Comparison of ENCODE assay signal across 8 cellular contexts in the genomic region with DNA sequence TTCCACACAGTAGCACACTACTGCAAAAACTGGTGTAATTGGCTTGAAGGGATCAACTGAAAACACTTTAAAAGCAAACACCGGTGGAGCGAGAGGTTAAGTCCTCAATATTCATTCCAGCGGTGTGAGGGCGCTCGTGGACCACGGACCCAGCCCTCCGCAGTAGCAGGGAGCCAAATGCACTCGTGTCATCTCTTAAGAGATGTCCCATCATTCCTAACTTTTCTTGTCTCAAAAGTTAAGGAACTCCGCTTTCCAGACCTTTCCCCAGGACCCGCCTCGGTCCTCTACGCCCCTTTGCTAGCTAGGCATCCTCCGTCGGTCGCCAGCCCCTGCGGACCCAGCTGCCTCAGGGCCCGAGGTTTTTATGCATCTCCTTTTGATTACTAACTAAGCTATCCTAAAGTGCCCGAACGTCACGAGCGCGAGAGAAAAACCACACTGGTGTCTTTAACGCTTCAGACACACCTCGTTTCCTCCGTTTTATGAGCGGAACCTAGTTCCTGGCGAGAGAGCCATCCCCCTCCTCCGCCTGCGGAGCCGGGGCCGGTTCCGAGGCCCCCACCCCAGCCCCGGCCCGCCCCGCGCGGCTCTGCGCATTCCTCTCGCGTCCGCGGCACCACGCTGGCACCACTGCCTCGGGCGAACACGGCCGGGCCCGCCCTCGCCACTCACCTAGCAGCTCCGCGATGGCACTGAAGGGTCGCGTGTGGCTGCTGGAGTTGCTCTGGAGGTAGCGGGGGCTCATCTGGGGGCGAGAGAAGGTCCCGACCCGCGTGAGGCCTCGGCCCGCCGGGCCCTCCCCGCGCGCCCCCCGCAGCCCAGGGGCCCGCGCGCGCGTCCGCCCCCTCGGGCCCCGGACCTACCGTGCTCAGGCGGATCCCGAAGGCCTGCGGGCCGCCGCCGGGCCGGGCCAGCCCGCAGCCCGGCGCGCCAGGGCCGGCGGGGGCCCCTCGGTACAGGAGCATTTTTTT. TPM values are rescaled to one million over a fixed set of nuclear protein-coding genes. Genes with fewer than 3 reads are reported as not detected.
A peak's percentile ranks its signal among the peaks of the same experiment; 100 is the strongest.
DNase-seq lines count a peak whose midpoint lies in the region; ATAC-seq, FAIRE-seq and TF ChIP-seq lines count a peak whose summit lies in the region.

No MANE protein-coding gene starts in this region.

- no peaks in the 10 kb centered on the region for H3K27me3 ChIP-seq in mucosa of rectum (ENCODE audit: control insufficient read depth in 2 of 2, insufficient read depth in 2 of 2, low read length in 2 of 2)

- whole genome bisulfite sequencing in A549 (ENCODE audit: missing lambda C conversion rate), result under 1% methylated on average over 25 of the region's 88 CpGs

- TF ChIP-seq POLR2A in A549 (IDR thresholded peaks at IDR 0.05; ENCODE audit: low read length), result no peak

- H3K27me3 Mint-ChIP-seq in stimulated activated naive CD8-positive, alpha-beta T cell treated with anti-CD3 and anti-CD28 coated beads, Interleukin-15, Interleukin-2, amounts not matched to agents 100 ng/mL and 50 ng/mL, for 24 hours, result no peaks in the 10 kb centered on the region

- no peaks in the 10 kb centered on the region for H3K36me3 Mint-ChIP-seq in stimulated activated naive CD8-positive, alpha-beta T cell treated with anti-CD3 and anti-CD28 coated beads, Interleukin-15, Interleukin-2, amounts not matched to agents 100 ng/mL and 50 ng/mL, for 24 hours (ENCODE audit: low read depth)

- peak overlapping the region; percentile 80 for H3K4me3 Mint-ChIP-seq in stimulated activated naive CD8-positive, alpha-beta T cell treated with anti-CD3 and anti-CD28 coated beads, Interleukin-15, Interleukin-2, amounts not matched to agents 100 ng/mL and 50 ng/mL, for 24 hours

- DNase-seq in A549 (ENCODE audit: low read depth in 1 of 2, low spot score in 1 of 2) (peak; percentile 25 to 76), NCI-H524 (lab: John Stamatoyannopoulos, UW) (peak; percentile 49 to 64), activated T-cell treated with anti-CD3 and anti-CD28 coated beads for 4 hours (peak; percentile 18), epithelial cell of prostate (ENCODE audit: low read depth, low spot score) (no peak)

- peak; percentile 60 for TF ChIP-seq CTCF in A549 (IDR thresholded peaks at IDR 0.05)

- H3K27ac ChIP-seq in A549, result peak overlapping the region; percentile 86 to 99
- H3K27ac ChIP-seq in epithelial cell of prostate, result peak overlapping the region; percentile 58
- peak overlapping the region in 1 of 2 donors; percentile 44 for H3K27ac ChIP-seq in mucosa of rectum (ENCODE audit: low read depth in 2 of 2, low read length in 2 of 2)

- H3K9me3 ChIP-seq in A549 (no peaks in the 10 kb centered on the region), mucosa of rectum (ENCODE audit: control insufficient read depth in 2 of 2, low read length in 2 of 2) (no peaks in the 10 kb centered on the region)

- TF ChIP-seq EP300 in A549 (IDR thresholded peaks at IDR 0.05), result no peak

- H3K4me3 ChIP-seq in A549 (peak overlapping the region; percentile 99), mucosa of rectum (ENCODE audit: low read length in 2 of 2) (peak overlapping the region; percentile 62 to 71)

- CTCF ChIA-PET in A549 (lab: Yijun Ruan, JAX), result interaction anchor here (0.7 to 2.7 kb wide), 20 partner anchors 9 to 779 kb away, joined by 3 to 8 read pairs (median 4); partner anchors contain the start of genes CLDN2, NCBP2L and PRPS1

- peak overlapping the region; percentile 83 for H3K4me2 ChIP-seq in A549

- H3K36me3 ChIP-seq in mucosa of rectum (ENCODE audit: control insufficient read depth in 2 of 2, insufficient read depth in 2 of 2, low read length in 2 of 2), result no peaks in the 10 kb centered on the region

- H3K9ac ChIP-seq in mucosa of rectum (ENCODE audit: low read depth in 1 of 2, low read length in 2 of 2), result peak overlapping the region in 1 of 2 donors; percentile 56

- POLR2A ChIA-PET in A549 (lab: Yijun Ruan, JAX), result interaction anchor here (1.2 kb wide), 1 partner anchor 105 kb away, joined by 3 read pairs; no protein-coding TSS in a partner anchor

- no peak overlapping the region for H3K27ac Mint-ChIP-seq in stimulated activated naive CD8-positive, alpha-beta T cell treated with anti-CD3 and anti-CD28 coated beads, Interleukin-15, Interleukin-2, amounts not matched to agents 100 ng/mL and 50 ng/mL, for 24 hours

- H3K4me1 Mint-ChIP-seq in stimulated activated naive CD8-positive, alpha-beta T cell treated with anti-CD3 and anti-CD28 coated beads, Interleukin-15, Interleukin-2, amounts not matched to agents 100 ng/mL and 50 ng/mL, for 24 hours (ENCODE audit: low read depth), result peaks cover 7% of the 10 kb centered on the region

- peak; percentile 59 for FAIRE-seq in A549 (lab: Jason Lieb, UNC)

- TF ChIP-seq RAD21 in A549 (conservative IDR thresholded peaks at IDR 0.05 in 1 of 2, IDR thresholded peaks at IDR 0.05 in 1 of 2), result peak; percentile 77 to 78

- no peaks in the 10 kb centered on the region for H3K9me3 Mint-ChIP-seq in stimulated activated naive CD8-positive, alpha-beta T cell treated with anti-CD3 and anti-CD28 coated beads, Interleukin-15, Interleukin-2, amounts not matched to agents 100 ng/mL and 50 ng/mL, for 24 hours

- peak; percentile 83 to 86 for ATAC-seq in A549
- ATAC-seq in GM18508 (IDR thresholded peaks at IDR 0.05; ENCODE audit: insufficient read depth, unreplicated experiment), result peak; percentile 46
- peak; percentile 41 for ATAC-seq in HG03103 (IDR thresholded peaks at IDR 0.05; ENCODE audit: low read depth, unreplicated experiment)

- H3K4me1 ChIP-seq in A549 (peaks cover 47% of the 10 kb centered on the region), mucosa of rectum (ENCODE audit: control insufficient read depth in 2 of 2, insufficient read depth in 2 of 2, low read length in 2 of 2) (peaks cover 0 to 3% of the 10 kb centered on the region in 2 donors)

TF ChIP-seq in A549, 52 proteins besides CTCF, POLR2A, EP300 and RAD21:
- TF ChIP-seq, protein P1, sequence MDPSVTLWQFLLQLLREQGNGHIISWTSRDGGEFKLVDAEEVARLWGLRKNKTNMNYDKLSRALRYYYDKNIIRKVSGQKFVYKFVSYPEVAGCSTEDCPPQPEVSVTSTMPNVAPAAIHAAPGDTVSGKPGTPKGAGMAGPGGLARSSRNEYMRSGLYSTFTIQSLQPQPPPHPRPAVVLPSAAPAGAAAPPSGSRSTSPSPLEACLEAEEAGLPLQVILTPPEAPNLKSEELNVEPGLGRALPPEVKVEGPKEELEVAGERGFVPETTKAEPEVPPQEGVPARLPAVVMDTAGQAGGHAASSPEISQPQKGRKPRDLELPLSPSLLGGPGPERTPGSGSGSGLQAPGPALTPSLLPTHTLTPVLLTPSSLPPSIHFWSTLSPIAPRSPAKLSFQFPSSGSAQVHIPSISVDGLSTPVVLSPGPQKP (IDR thresholded peaks at IDR 0.05; ENCODE audit: low read depth, low read length), result no peak
- TF ChIP-seq SMC3 (IDR thresholded peaks at IDR 0.05) (peak; percentile 66), KDM5A (IDR thresholded peaks at IDR 0.05) (peak; percentile 40; the same call in 1 of the 2 replicates)

RNA-seq across cellular contexts. Expression of gene MORC4, which starts 0.7 kb away (rescaled TPM):
- polyA plus RNA-seq in A549 (2011; rRNA removed), result 91.1 and 98.2 TPM in 2 replicates
- polyA plus RNA-seq in A549 (2012; cell fraction: cytosol; rRNA removed), result 17.0 and 17.4 TPM in 2 replicates
- 13.0 and 17.9 TPM in 2 replicates for polyA plus RNA-seq in A549 (2012; cell fraction: nucleus; rRNA removed)
- 71.1 to 75.7 TPM (median 72.8 TPM) in 3 replicates for polyA plus RNA-seq in A549 (2017; fragmentation: RNase III; extraction: RNeasy Plus Mini Kit Qiagen cat#74134 plus additional on column Dnase treatment)
- polyA minus RNA-seq in A549 (2011; rRNA and poly(A)+ RNA removed), result 49.6 and 56.1 TPM in 2 replicates
